Comparison of ENCODE assay signal across 15 cellular contexts in the genomic region with DNA sequence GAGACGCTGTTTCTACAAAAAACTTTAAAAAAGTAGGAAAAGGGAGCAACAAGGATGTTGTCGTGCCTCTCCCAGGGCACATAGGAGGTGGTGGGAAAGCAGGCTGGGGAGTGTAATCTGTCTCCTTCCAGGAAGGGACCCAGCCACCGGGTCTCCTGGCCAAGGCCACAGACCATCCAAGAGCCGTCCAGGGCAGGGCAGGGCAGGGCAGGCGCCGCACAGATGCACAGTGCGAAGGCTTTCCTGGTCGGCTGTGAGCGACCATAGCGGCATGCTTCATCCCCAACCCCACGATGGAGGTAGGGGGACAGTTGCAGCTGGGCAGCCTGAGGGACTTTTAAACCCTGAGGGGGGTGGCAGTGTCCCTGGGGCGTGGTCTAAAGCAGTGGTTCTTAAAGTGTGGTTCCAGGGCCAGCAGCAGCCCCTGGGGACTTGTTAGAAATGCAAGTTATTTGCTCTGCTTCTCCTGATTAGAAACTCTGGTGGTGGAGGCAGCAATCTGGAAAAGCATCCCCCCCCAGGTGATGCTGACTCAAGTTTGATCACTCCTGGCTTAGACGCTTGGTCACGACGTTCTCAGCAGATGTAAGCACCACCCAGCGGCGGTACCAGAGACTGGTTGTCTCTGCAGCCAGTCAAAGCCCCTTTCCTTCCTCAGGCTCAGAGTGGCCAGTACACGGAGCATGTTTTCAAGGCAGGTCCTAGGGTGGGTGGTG.
DNase-seq lines count a peak whose midpoint lies in the region; ATAC-seq, FAIRE-seq and TF ChIP-seq lines count a peak whose summit lies in the region.
"Had no signal": no experiment of that assay in that cellular context is flagged by ENCODE, and none has a peak within 500 bp of the region (broad histone marks: within the 10 kb centered on the region; RNA-seq: fewer than 3 reads in every experiment).

No MANE protein-coding gene starts in this region.

- H3K4me3 Mint-ChIP-seq in WTC11 = no peak overlapping the region
- H3K4me3 Mint-ChIP-seq: activated CD4-positive, alpha-beta memory T cell treated with anti-CD3 and anti-CD28 coated beads for 36 hours; CD4-positive, CD25-positive, alpha-beta regulatory T cell; stimulated activated naive CD8-positive, alpha-beta T cell treated with anti-CD3 and anti-CD28 coated beads, Interleukin-15, amount 100 ng/mL, for 72 hours had no signal

- H3K4me3 ChIP-seq in AG10803 (ENCODE audit: low read length) (no peak overlapping the region), WERI-Rb-1 (ENCODE audit: low read depth, low read length) (no peak overlapping the region), left ventricle myocardium inferior (no peak overlapping the region), gastrocnemius medialis (no peak overlapping the region), lower leg skin (ENCODE audit: low read depth, poor library complexity, severe bottlenecking) (no peak overlapping the region)

- no peak for FAIRE-seq in H54 (lab: Jason Lieb, UNC)

- H3K9me3 ChIP-seq in WERI-Rb-1 (ENCODE audit: severe bottlenecking) (no peaks in the 10 kb centered on the region), left ventricle myocardium inferior (replicated peaks) (no peaks in the 10 kb centered on the region), gastrocnemius medialis (no peaks in the 10 kb centered on the region)

- ATAC-seq in gastrocnemius medialis = no peak
- no peak for ATAC-seq in WTC11
- ATAC-seq: stimulated activated naive CD8-positive, alpha-beta T cell treated with anti-CD3 and anti-CD28 coated beads, Interleukin-15, amount 100 ng/mL, for 72 hours had no signal

- POLR2A ChIA-PET in WTC11 (lab: Charles Lee) = no interaction called here

- no peaks in the 10 kb centered on the region for H3K36me3 Mint-ChIP-seq in WTC11
- H3K36me3 Mint-ChIP-seq: activated CD4-positive, alpha-beta memory T cell treated with anti-CD3 and anti-CD28 coated beads for 36 hours; CD4-positive, CD25-positive, alpha-beta regulatory T cell had no signal

- H3K27ac ChIP-seq in WERI-Rb-1 = peak overlapping the region; percentile 81
- H3K27ac ChIP-seq in left ventricle myocardium inferior (replicated peaks) = no peak overlapping the region
- no peak overlapping the region for H3K27ac ChIP-seq in gastrocnemius medialis

- 63 to 64% methylated on average over 18 of the region's 18 CpGs for WGBS in lower leg skin, 2 donors

- no peaks in the 10 kb centered on the region for H3K27me3 ChIP-seq in WERI-Rb-1 (ENCODE audit: insufficient read depth, low read depth, severe bottlenecking)
- no peaks in the 10 kb centered on the region for H3K27me3 ChIP-seq in left ventricle myocardium inferior (ENCODE audit: low read depth)
- H3K27me3 ChIP-seq in gastrocnemius medialis = no peaks in the 10 kb centered on the region

- intact Hi-C loops in left ventricle myocardium inferior (cut with micrococcal nuclease) (no loop called here), gastrocnemius medialis (cut with DNase I; ENCODE audit: low total_unique reads) (no loop called here), lower leg skin (cut with DNase I; ENCODE audit: low total_unique reads) (no loop called here)

- TF ChIP-seq CTCF in AG10803 (conservative IDR thresholded peaks at IDR 0.05; ENCODE audit: low read length) (peak; percentile 8; the same call in 1 of the 2 replicates), WERI-Rb-1 (IDR thresholded peaks at IDR 0.05; ENCODE audit: low read depth, low read length) (peak; percentile 51), left ventricle myocardium inferior (IDR thresholded peaks at IDR 0.05; ENCODE audit: borderline replicate concordance) (peak; percentile 28), gastrocnemius medialis (IDR thresholded peaks at IDR 0.05 in 4 of 5, conservative IDR thresholded peaks at IDR 0.05 in 1 of 5) (no peak), lower leg skin (IDR thresholded peaks at IDR 0.05) (no peak), WTC11 (IDR thresholded peaks at IDR 0.05) (no peak)

- CTCF ChIA-PET in WTC11 (lab: Charles Lee) = interaction anchor here (1.5 to 2.5 kb wide), 3 partner anchors 18 to 86 kb away, joined by 3 to 12 read pairs (median 5); no protein-coding TSS in a partner anchor

- in situ Hi-C loops in gastrocnemius medialis (cut with MboI; ENCODE audit: low sequenced_read_pairs in 4 of 4) = loop anchor here in 3 of 4 donors (10.0 kb wide), 2 partner anchors 481 to 511 kb away; no protein-coding TSS in a partner anchor

- H3K4me1 ChIP-seq in left ventricle myocardium inferior = peaks cover 44% of the 10 kb centered on the region
- H3K4me1 ChIP-seq in gastrocnemius medialis = peaks cover 4 to 7% of the 10 kb centered on the region in 2 donors

- peak; percentile 34 for DNase-seq in AG10803 (ENCODE audit: low read depth)
- DNase-seq in H54 (ENCODE audit: insufficient read length, low spot score) = peak; percentile 40
- peak; percentile 70 for DNase-seq in WERI-Rb-1
- no peak for DNase-seq in left ventricle myocardium inferior
- DNase-seq in gastrocnemius medialis = no peak
- DNase-seq in lower leg skin (ENCODE audit: low spot score in 2 of 2) = no peak
- DNase-seq in UCSD-AML1 (lab: John Stamatoyannopoulos, UW; ENCODE audit: unreplicated experiment) = no peak
- no peak for DNase-seq in WTC11 (ENCODE audit: low spot score)
- DNase-seq: activated CD4-positive, alpha-beta memory T cell treated with anti-CD3 and anti-CD28 coated beads for 36 hours; activated gamma-delta T cell; CD4-positive, CD25-positive, alpha-beta regulatory T cell; erythroblast; NCI-H510A; stimulated activated CD4-positive, alpha-beta T cell treated with anti-CD3 and anti-CD28 coated beads, Interleukin-4, amount 100 ng/mL, for 4 hours; stimulated activated naive CD8-positive, alpha-beta T cell treated with anti-CD3 and anti-CD28 coated beads, Interleukin-15, amount 100 ng/mL, for 72 hours had no signal

- no peaks in the 10 kb centered on the region for H3K9me3 Mint-ChIP-seq in WTC11
- H3K9me3 Mint-ChIP-seq: activated CD4-positive, alpha-beta memory T cell treated with anti-CD3 and anti-CD28 coated beads for 36 hours; CD4-positive, CD25-positive, alpha-beta regulatory T cell; stimulated activated naive CD8-positive, alpha-beta T cell treated with anti-CD3 and anti-CD28 coated beads, Interleukin-15, amount 100 ng/mL, for 72 hours had no signal

- H3K36me3 ChIP-seq in WERI-Rb-1 (peaks cover 31% of the 10 kb centered on the region), left ventricle myocardium inferior (peaks cover 6% of the 10 kb centered on the region), gastrocnemius medialis (no peaks in the 10 kb centered on the region)

- H3K27me3 Mint-ChIP-seq in WTC11 (ENCODE audit: low read depth) = no peaks in the 10 kb centered on the region
- H3K27me3 Mint-ChIP-seq: CD4-positive, CD25-positive, alpha-beta regulatory T cell had no signal

- H3K27ac Mint-ChIP-seq in WTC11 = no peak overlapping the region; the same call in 1 of the 2 replicates
- H3K27ac Mint-ChIP-seq: activated CD4-positive, alpha-beta memory T cell treated with anti-CD3 and anti-CD28 coated beads for 36 hours; CD4-positive, CD25-positive, alpha-beta regulatory T cell had no signal

- TF ChIP-seq POLR2A in H54 (IDR thresholded peaks at IDR 0.05; ENCODE audit: low read depth, low read length) = no peak
- no peak for TF ChIP-seq POLR2A in gastrocnemius medialis (IDR thresholded peaks at IDR 0.05)
- TF ChIP-seq POLR2A in lower leg skin (IDR thresholded peaks at IDR 0.05) = no peak

- H3K4me1 Mint-ChIP-seq in WTC11 = no peaks in the 10 kb centered on the region
- H3K4me1 Mint-ChIP-seq: CD4-positive, CD25-positive, alpha-beta regulatory T cell; stimulated activated naive CD8-positive, alpha-beta T cell treated with anti-CD3 and anti-CD28 coated beads, Interleukin-15, amount 100 ng/mL, for 72 hours had no signal

TF ChIP-seq in WTC11, 78 proteins besides CTCF, POLR2A, EP300 and RAD21 (continues in another document):
- TF ChIP-seq, protein P1, sequence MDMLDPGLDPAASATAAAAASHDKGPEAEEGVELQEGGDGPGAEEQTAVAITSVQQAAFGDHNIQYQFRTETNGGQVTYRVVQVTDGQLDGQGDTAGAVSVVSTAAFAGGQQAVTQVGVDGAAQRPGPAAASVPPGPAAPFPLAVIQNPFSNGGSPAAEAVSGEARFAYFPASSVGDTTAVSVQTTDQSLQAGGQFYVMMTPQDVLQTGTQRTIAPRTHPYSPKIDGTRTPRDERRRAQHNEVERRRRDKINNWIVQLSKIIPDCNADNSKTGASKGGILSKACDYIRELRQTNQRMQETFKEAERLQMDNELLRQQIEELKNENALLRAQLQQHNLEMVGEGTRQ (CRISPR knock-in tag; IDR thresholded peaks at IDR 0.05) = no peak
- TF ChIP-seq SOX15 (CRISPR knock-in tag; IDR thresholded peaks at IDR 0.05) (no peak), GRHL2 (CRISPR knock-in tag; IDR thresholded peaks at IDR 0.05; ENCODE audit: insufficient replicate concordance, severe bottlenecking) (no peak), ETV6 (CRISPR knock-in tag; IDR thresholded peaks at IDR 0.05) (no peak), NFE2L1 (CRISPR knock-in tag; IDR thresholded peaks at IDR 0.05) (no peak)
- TF ChIP-seq, protein P2, sequence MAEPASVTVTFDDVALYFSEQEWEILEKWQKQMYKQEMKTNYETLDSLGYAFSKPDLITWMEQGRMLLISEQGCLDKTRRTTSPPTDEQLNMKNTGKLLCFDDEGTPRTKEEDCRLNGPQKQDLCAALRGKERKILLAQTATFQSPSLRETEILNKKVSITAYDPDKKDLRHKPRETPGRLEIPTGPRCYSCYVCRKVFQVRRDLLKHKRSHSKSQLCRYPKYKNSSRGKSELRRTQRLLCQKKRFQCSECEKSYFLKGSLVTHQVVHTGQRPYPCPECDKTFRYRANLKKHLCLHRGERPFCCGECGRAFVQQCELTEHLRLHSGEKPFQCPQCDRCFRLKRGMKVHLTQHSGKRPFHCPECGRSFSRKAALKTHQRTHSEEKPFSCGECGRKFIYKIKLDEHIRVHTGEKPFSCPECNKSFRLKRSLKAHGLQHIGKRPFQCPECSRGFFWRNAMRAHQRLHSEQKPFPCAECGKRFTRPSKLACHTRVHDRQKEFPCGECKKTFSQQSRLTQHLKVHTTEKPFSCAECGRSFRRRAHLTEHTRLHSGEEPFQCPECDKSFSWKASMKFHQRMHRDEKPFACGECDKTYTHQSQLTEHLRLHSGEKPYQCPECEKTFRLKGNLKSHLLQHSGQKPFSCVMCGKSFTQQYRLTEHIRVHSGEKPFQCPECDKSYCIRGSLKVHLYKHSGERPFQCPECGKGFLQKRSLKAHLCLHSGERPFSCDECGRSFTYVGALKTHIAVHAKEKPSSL (CRISPR knock-in tag; conservative IDR thresholded peaks at IDR 0.05) = no peak

Comparison
In these comparisons a context has a peak if more than half of its experiments do, and no peak if none do; other contexts are left out.
1. DNase-seq: peak in AG10803 (single experiment), H54 (single experiment) and WERI-Rb-1 (single experiment); none in left ventricle myocardium inferior (single experiment), gastrocnemius medialis (0 of 2), lower leg skin (0 of 2), UCSD-AML1 (single experiment) and WTC11 (single experiment).
2. CTCF ChIP-seq: peak in AG10803 (single experiment), WERI-Rb-1 (single experiment) and left ventricle myocardium inferior (single experiment); none in gastrocnemius medialis (0 of 5), lower leg skin (0 of 3) and WTC11 (single experiment).